33 cellular contexts compared by ENCODE assay signal in the genomic region with DNA sequence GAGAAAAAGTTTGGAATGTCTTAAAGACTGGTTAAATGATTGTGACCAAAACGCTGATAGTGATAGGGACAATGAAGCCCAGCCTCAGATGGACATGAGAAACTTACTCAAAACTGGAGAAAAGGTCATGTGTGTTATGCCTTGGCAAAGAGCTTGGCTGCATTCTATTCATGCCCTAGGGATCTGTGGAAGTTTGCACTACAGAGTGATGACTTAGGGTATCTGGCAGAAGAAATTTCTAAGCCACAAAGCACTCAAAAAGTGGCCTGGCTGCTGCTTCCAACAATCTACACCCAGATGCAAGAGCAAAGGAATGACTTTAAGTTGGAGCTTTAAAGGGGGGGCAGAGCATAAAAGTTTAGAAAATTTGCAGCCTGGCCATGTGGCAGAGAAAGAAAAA.
"Had no signal": no experiment of that assay in that cellular context is flagged by ENCODE, and none has a peak within 500 bp of the region (broad histone marks: within the 10 kb centered on the region; RNA-seq: fewer than 3 reads in every experiment).

No MANE protein-coding gene starts in this region.

- H3K4me1 ChIP-seq: Peyer's patch, SJSA1 had no signal

- H3K4me3 ChIP-seq: cardiac muscle cell, Peyer's patch, SJSA1 had no signal

- H3K27me3 ChIP-seq: brain microvascular endothelial cell, cardiac muscle cell, Peyer's patch, SJSA1 had no signal

- H3K9me2 ChIP-seq: SK-N-SH had no signal

- H3K9me3 ChIP-seq: Peyer's patch, SJSA1, SK-N-SH had no signal

- DNase-seq: activated B cell treated with CpG ODN at 0.5 μM for 24 hours; activated CD4-positive, alpha-beta memory T cell treated with anti-CD3 and anti-CD28 coated beads for 36 hours; activated CD4-positive, alpha-beta T cell treated with anti-CD3 and anti-CD28 coated beads for 4 hours; activated CD4-positive, alpha-beta T cell treated with anti-CD3 and anti-CD28 coated beads, Interleukin-2, amount 50 U/mL, for 1 hour; activated CD4-positive, CD25-positive, alpha-beta regulatory T cell treated with anti-CD3 and anti-CD28 coated beads, Interleukin-2, amount 50 U/mL, for 72 hours; activated CD8-positive, alpha-beta memory T cell treated with anti-CD3 and anti-CD28 coated beads, Interleukin-2, amount 50 U/mL, for 4 hours; activated gamma-delta T cell treated with Interleukin-2 at 50 U/mL for 16 hours; activated naive CD4-positive, alpha-beta T cell treated with anti-CD3 and anti-CD28 coated beads for 36 hours; activated T-cell treated with anti-CD3 and anti-CD28 coated beads for 4 hours; activated T-cell treated with anti-CD3 and anti-CD28 coated beads, Interleukin-2, amount 50 U/mL, for 4 hours; amniotic stem cell; aorta; brain microvascular endothelial cell; Kasumi-1; MM.1S; MV-4-11; NCI-H1092; NCI-H1436 treated with DMSO at 0.1 percent for 48 hours; NCI-H1694 treated with DMSO at 0.1 percent for 48 hours; NCI-H2029; NCI-H345; NCI-H524 treated with DMSO at 0.1 percent for 48 hours; NCI-H748 treated with DMSO at 0.1 percent for 48 hours; NK-92 treated with Interleukin-12 subunit alpha and Interleukin-12 subunit beta, amount 100 ng/mL, for 24 hours; PC-3; Peyer's patch; RPMI8226; SHP77 treated with DMSO at 0.1 percent for 48 hours; SK-N-SH had no signal

- H3K27ac ChIP-seq: brain microvascular endothelial cell, cardiac muscle cell, Peyer's patch, SJSA1, VCaP had no signal

- H3K4me2 ChIP-seq: SK-N-SH had no signal

- ATAC-seq: activated naive CD4-positive, alpha-beta T cell treated with anti-CD3 and anti-CD28 coated beads, Interleukin-2, amount 50 U/mL, for 72 hours; activated T-cell treated with anti-CD3 and anti-CD28 coated beads, Interleukin-2, amount 50 U/mL, for 4 hours; PC-3 had no signal

- H3K9ac ChIP-seq: SK-N-SH had no signal

- H3K36me3 ChIP-seq: brain microvascular endothelial cell, cardiac muscle cell, Peyer's patch, SJSA1 had no signal
